1 cellular context compared by ENCODE assay signal in the genomic region with DNA sequence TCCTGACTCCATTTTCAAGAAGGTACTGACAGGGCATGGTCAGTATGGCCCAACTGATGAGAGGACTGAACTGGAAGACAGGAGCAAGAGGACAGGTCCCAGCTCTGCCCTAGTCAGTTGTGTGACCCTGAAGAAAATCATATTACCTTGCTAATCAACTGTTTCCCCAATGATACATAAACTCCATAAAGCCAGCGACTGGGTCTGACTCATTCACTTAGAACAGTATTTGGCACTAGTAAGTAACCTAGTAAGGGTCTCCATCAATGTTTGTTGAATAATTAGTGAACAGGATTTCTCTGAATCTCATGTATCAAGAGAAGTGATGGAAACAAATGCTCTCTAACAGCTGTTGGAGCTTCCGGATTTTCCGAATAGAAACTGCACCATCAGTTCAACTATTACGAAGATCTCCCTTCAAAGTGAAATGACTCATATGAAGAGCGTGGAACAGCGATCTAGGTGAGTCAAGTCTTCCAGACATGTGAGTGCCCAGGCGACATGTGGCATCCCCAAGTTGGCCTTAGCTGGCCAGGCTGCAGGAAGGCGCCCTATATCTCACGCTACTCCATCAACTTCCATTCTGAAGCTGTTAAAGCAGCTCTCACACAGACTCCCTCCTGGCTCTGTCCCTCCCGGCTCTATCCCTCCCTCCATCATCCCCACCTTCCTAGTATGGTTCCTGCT.
A peak's percentile ranks its signal among the peaks of the same experiment; 100 is the strongest.
TF ChIP-seq lines count a peak whose summit lies in the region.

No MANE protein-coding gene starts in this region.

TF ChIP-seq in HCT116, 20 proteins besides CTCF, POLR2A, EP300 and RAD21 (continued from another document):
- no peak for TF ChIP-seq EZH2phosphoT487 (IDR thresholded peaks at IDR 0.05; ENCODE audit: borderline replicate concordance)
- TF ChIP-seq, protein P1, sequence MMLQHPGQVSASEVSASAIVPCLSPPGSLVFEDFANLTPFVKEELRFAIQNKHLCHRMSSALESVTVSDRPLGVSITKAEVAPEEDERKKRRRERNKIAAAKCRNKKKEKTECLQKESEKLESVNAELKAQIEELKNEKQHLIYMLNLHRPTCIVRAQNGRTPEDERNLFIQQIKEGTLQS (IDR thresholded peaks at IDR 0.05), result no peak
- TF ChIP-seq, protein P2, sequence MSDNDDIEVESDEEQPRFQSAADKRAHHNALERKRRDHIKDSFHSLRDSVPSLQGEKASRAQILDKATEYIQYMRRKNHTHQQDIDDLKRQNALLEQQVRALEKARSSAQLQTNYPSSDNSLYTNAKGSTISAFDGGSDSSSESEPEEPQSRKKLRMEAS (IDR thresholded peaks at IDR 0.05), result peak; percentile 86
- peak; percentile 78; the same call in 1 of the 2 replicates for TF ChIP-seq CBX3 (IDR thresholded peaks at IDR 0.05; ENCODE audit: low read depth)
- 0 out of 2 replicates have a peak, but pooled peaks have one; percentile 24 for TF ChIP-seq EGR1 (IDR thresholded peaks at IDR 0.05; ENCODE audit: low read depth)
- peak; percentile 94 for TF ChIP-seq FOSL1 (IDR thresholded peaks at IDR 0.05; ENCODE audit: low read depth)
- TF ChIP-seq CEBPB (IDR thresholded peaks at IDR 0.05; ENCODE audit: low read depth), result no peak
